28 cellular contexts compared by ENCODE assay signal in the genomic region with DNA sequence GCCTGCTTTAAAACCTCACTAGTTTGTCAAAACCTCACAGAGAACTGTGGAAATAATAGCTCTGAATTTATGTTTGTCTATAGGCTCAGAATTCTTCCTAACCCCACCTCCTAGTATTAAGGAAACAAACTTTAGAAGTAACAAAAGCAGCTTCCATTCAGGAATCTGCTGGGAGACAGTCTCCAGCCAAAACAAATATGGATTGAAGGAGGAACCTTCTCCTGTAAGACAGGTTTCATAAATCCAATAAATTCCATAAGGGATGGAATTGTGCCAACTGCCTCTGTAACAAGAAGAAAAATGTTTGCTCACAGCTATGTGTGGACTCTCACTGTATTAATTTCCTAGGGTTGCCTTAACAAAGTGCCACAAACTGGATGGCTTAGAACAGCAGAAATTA. TPM values are rescaled to one million over a fixed set of nuclear protein-coding genes. Genes with fewer than 3 reads are reported as not detected.
DNase-seq lines count a peak whose midpoint lies in the region; ATAC-seq and TF ChIP-seq lines count a peak whose summit lies in the region.
"Had no signal": no experiment of that assay in that cellular context is flagged by ENCODE, and none has a peak within 500 bp of the region (broad histone marks: within the 10 kb centered on the region; RNA-seq: fewer than 3 reads in every experiment).

No MANE protein-coding gene starts in this region.

- TF ChIP-seq POLR2A in stomach (IDR thresholded peaks at IDR 0.05), result no peak

- H3K4me1 Mint-ChIP-seq in activated CD4-positive, alpha-beta T cell treated with anti-CD3 and anti-CD28 coated beads, Interleukin-2, amount 10 ng/mL, durations not matched to agents 7 days and 5 days, result no peaks in the 10 kb centered on the region

- no peaks in the 10 kb centered on the region for H3K9me3 ChIP-seq in stomach
- H3K9me3 ChIP-seq: SJSA1, tibial artery had no signal

- peak; percentile 83 for DNase-seq in SIG-M5 treated with dmso at 0.1 percent for 504 hours (lab: John Stamatoyannopoulos, UW; ENCODE audit: unreplicated experiment)
- no peak for DNase-seq in SIG-M5 (lab: John Stamatoyannopoulos, UW)
- DNase-seq in NCI-H69 (lab: John Stamatoyannopoulos, UW), result peak; percentile 37
- DNase-seq in choroid plexus epithelial cell (ENCODE audit: low read depth), result peak; percentile 23
- no peak for DNase-seq in stomach
- DNase-seq in activated CD4-positive, alpha-beta T cell treated with anti-CD3 and anti-CD28 coated beads, Interleukin-2, amount 10 ng/mL, durations not matched to agents 7 days and 5 days, result no peak
- DNase-seq in NCI-H2107 (lab: John Stamatoyannopoulos, UW), result no peak
- DNase-seq: activated CD4-positive, alpha-beta T cell treated with anti-CD3 and anti-CD28 coated beads for 4 hours; activated naive CD4-positive, alpha-beta T cell treated with anti-CD3 and anti-CD28 coated beads for 36 hours; activated T-cell treated with anti-CD3 and anti-CD28 coated beads, Interleukin-2, amount 50 U/mL, for 72 hours; amygdala; C1 segment of cervical spinal cord; cortex of kidney; GDM1; GOT3; islet precursor cell; KBM-7; NCI-H146; NCI-H2171 treated with DMSO at 0.1 percent for 48 hours; posterior cingulate gyrus; stimulated activated CD4-positive, alpha-beta T cell treated with anti-CD3 and anti-CD28 coated beads, Interleukin-15, amount 100 ng/mL, for 24 hours; stimulated activated naive CD8-positive, alpha-beta T cell treated with anti-CD3 and anti-CD28 coated beads, Interleukin-15, Interleukin-2, amounts not matched to agents 100 U/mL and 50 U/mL, for 24 hours; tibial artery had no signal

- no peak for TF ChIP-seq CTCF in choroid plexus epithelial cell (conservative IDR thresholded peaks at IDR 0.05; ENCODE audit: low read depth, low read length)
- TF ChIP-seq CTCF in stomach (IDR thresholded peaks at IDR 0.05), result no peak

- ATAC-seq in GM18868 (IDR thresholded peaks at IDR 0.05; ENCODE audit: unreplicated experiment), result no peak
- ATAC-seq: activated T-cell treated with anti-CD3 and anti-CD28 coated beads, Interleukin-2, amount 50 U/mL, for 72 hours; sciatic nerve; stimulated activated naive CD8-positive, alpha-beta T cell treated with anti-CD3 and anti-CD28 coated beads, Interleukin-15, Interleukin-2, amounts not matched to agents 100 U/mL and 50 U/mL, for 24 hours had no signal

- H3K27ac Mint-ChIP-seq in activated CD4-positive, alpha-beta T cell treated with anti-CD3 and anti-CD28 coated beads, Interleukin-2, amount 10 ng/mL, durations not matched to agents 7 days and 5 days, result no peak overlapping the region
- H3K27ac Mint-ChIP-seq: activated naive CD4-positive, alpha-beta T cell treated with anti-CD3 and anti-CD28 coated beads for 36 hours; activated T-cell treated with anti-CD3 and anti-CD28 coated beads, Interleukin-2, amount 50 U/mL, for 72 hours; T-helper 1 cell treated with Interleukin-12 subunit alpha and Interleukin-12 subunit beta and Interleukin-4 antibody, amounts not matched to agents 30 μg/mL and 1 μg/mL, for 36 hours had no signal

- CTCF ChIA-PET in activated CD4-positive, alpha-beta T cell treated with anti-CD3 and anti-CD28 coated beads, Interleukin-2, amount 10 ng/mL, durations not matched to agents 7 days and 5 days (lab: Charles Lee), result interaction anchor here (0.8 kb wide), 1 partner anchor 8 kb away, joined by 3 read pairs; no protein-coding TSS in a partner anchor

- H3K36me3 Mint-ChIP-seq in activated CD4-positive, alpha-beta T cell treated with anti-CD3 and anti-CD28 coated beads, Interleukin-2, amount 10 ng/mL, durations not matched to agents 7 days and 5 days (ENCODE audit: low read depth), result no peaks in the 10 kb centered on the region

- no peaks in the 10 kb centered on the region for H3K9me3 Mint-ChIP-seq in activated CD4-positive, alpha-beta T cell treated with anti-CD3 and anti-CD28 coated beads, Interleukin-2, amount 10 ng/mL, durations not matched to agents 7 days and 5 days
- H3K9me3 Mint-ChIP-seq: activated naive CD4-positive, alpha-beta T cell treated with anti-CD3 and anti-CD28 coated beads for 36 hours; activated T-cell treated with anti-CD3 and anti-CD28 coated beads, Interleukin-2, amount 50 U/mL, for 72 hours; neural crest cell; T-helper 1 cell treated with Interleukin-12 subunit alpha and Interleukin-12 subunit beta and Interleukin-4 antibody, amounts not matched to agents 30 μg/mL and 1 μg/mL, for 36 hours had no signal

- H3K36me3 ChIP-seq in stomach, result no peaks in the 10 kb centered on the region
- H3K36me3 ChIP-seq: SJSA1, tibial artery had no signal

- H3K4me1 ChIP-seq in stomach, result peaks cover 0 to 27% (median 7%) of the 10 kb centered on the region in 4 donors
- H3K4me1 ChIP-seq: tibial artery had no signal

- TF ChIP-seq EP300 in stomach (IDR thresholded peaks at IDR 0.05), result no peak

- no peak overlapping the region for H3K4me3 ChIP-seq in choroid plexus epithelial cell (ENCODE audit: low read depth, low read length)
- no peak overlapping the region for H3K4me3 ChIP-seq in stomach
- H3K4me3 ChIP-seq: SJSA1, tibial artery had no signal

- POLR2A ChIA-PET in activated CD4-positive, alpha-beta T cell treated with anti-CD3 and anti-CD28 coated beads, Interleukin-2, amount 10 ng/mL, durations not matched to agents 7 days and 5 days (lab: Charles Lee), result no interaction called here

- no peak overlapping the region for H3K4me3 Mint-ChIP-seq in activated CD4-positive, alpha-beta T cell treated with anti-CD3 and anti-CD28 coated beads, Interleukin-2, amount 10 ng/mL, durations not matched to agents 7 days and 5 days
- H3K4me3 Mint-ChIP-seq: activated naive CD4-positive, alpha-beta T cell treated with anti-CD3 and anti-CD28 coated beads for 36 hours; activated T-cell treated with anti-CD3 and anti-CD28 coated beads, Interleukin-2, amount 50 U/mL, for 72 hours; neural crest cell; T-helper 1 cell treated with Interleukin-12 subunit alpha and Interleukin-12 subunit beta and Interleukin-4 antibody, amounts not matched to agents 30 μg/mL and 1 μg/mL, for 36 hours had no signal

- peaks cover 25% of the 10 kb centered on the region for H3K27me3 Mint-ChIP-seq in activated CD4-positive, alpha-beta T cell treated with anti-CD3 and anti-CD28 coated beads, Interleukin-2, amount 10 ng/mL, durations not matched to agents 7 days and 5 days

- intact Hi-C loops in stomach (cut with DNase I; ENCODE audit: low total_unique reads), result no loop called here

- H3K27ac ChIP-seq in stomach, result peak overlapping the region; percentile 12 to 70 (median 32)
- H3K27ac ChIP-seq: SJSA1, tibial artery had no signal

- H3K27me3 ChIP-seq in stomach, result no peaks in the 10 kb centered on the region
- H3K27me3 ChIP-seq: SJSA1, tibial artery had no signal

RNA-seq across cellular contexts. Expression of gene SYCP2, which starts 7.5 kb away (rescaled TPM):
- total RNA-seq in stomach, result 10 to 100 TPM in 2 of 5 donors, 1 to 10 TPM in 3; 1.4 to 14.6 (median 9.8) TPM
- polyA plus RNA-seq in stomach, result 1 to 10 TPM; 1.9 to 4.9 (median 2.3) TPM
- 1 to 10 TPM; 7.6 to 9.1 TPM for total RNA-seq in activated CD4-positive, alpha-beta T cell treated with anti-CD3 and anti-CD28 coated beads, Interleukin-2, amount 10 ng/mL, durations not matched to agents 7 days and 5 days

RNA-seq across cellular contexts. Expression of gene PPP1R3D, which starts 14.2 kb away (rescaled TPM):
- total RNA-seq in stomach, result 1 to 10 TPM in 4 of 5 donors, under 1 TPM in 1; 0.58 to 7.1 (median 5.7) TPM
- 1 to 10 TPM; 2.6 to 3.8 (median 3.7) TPM for polyA plus RNA-seq in stomach
- total RNA-seq in activated CD4-positive, alpha-beta T cell treated with anti-CD3 and anti-CD28 coated beads, Interleukin-2, amount 10 ng/mL, durations not matched to agents 7 days and 5 days, result 1 to 10 TPM; 7.0 to 7.5 TPM

RNA-seq across cellular contexts. Expression of gene FAM217B, which starts 14.3 kb away (rescaled TPM):
- total RNA-seq in stomach, result 10 to 100 TPM in 2 of 5 donors, 1 to 10 TPM in 3; 2.3 to 17.9 (median 8.6) TPM
- polyA plus RNA-seq in stomach, result 1 to 10 TPM; 1.6 to 2.3 (median 2.2) TPM
- total RNA-seq in activated CD4-positive, alpha-beta T cell treated with anti-CD3 and anti-CD28 coated beads, Interleukin-2, amount 10 ng/mL, durations not matched to agents 7 days and 5 days, result 10 to 100 TPM; 33.7 to 40.6 TPM

RNA-seq across cellular contexts. Expression of gene CDH26, which starts 32.3 kb away (rescaled TPM):
- 100 to 1,000 TPM in 1 of 5 donors, 1 to 10 TPM in 3, under 1 TPM in 1; 0.45 to 116 (median 5.8) TPM for total RNA-seq in stomach
- 1 to 10 TPM in 1 of 3 donors, under 1 TPM in 1, not detected in 1; 0.25 to 6.0 TPM for polyA plus RNA-seq in stomach
- total RNA-seq in activated CD4-positive, alpha-beta T cell treated with anti-CD3 and anti-CD28 coated beads, Interleukin-2, amount 10 ng/mL, durations not matched to agents 7 days and 5 days, result under 1 TPM; 0.40 to 0.47 TPM
- total RNA-seq: SJSA1 had no signal

Comparison
In these comparisons a context has a peak if more than half of its experiments do, and no peak if none do; other contexts are left out.
1. DNase-seq: peak in SIG-M5 treated with dmso at 0.1 percent for 504 hours (single experiment), NCI-H69 (single experiment) and choroid plexus epithelial cell (single experiment); none in SIG-M5 (single experiment), stomach (single experiment), activated CD4-positive, alpha-beta T cell treated with anti-CD3 and anti-CD28 coated beads, Interleukin-2, amount 10 ng/mL, durations not matched to agents 7 days and 5 days (single experiment) and NCI-H2107 (single experiment).